Comparison of ENCODE assay signal across 10 cellular contexts in genomic region chr12:104522985-104523719, GRCh38.
DNase-seq lines count a peak whose midpoint lies in the region; ATAC-seq and TF ChIP-seq lines count a peak whose summit lies in the region.
"Had no signal": no experiment of that assay in that cellular context is flagged by ENCODE, and none has a peak within 500 bp of the region (broad histone marks: within the 10 kb centered on the region; RNA-seq: fewer than 3 reads in every experiment).

No MANE protein-coding gene starts in this region.

- H3K9ac ChIP-seq in OCI-LY3 (ENCODE audit: low read length): no peak overlapping the region

- peaks cover 21% of the 10 kb centered on the region for H3K4me1 ChIP-seq in OCI-LY3 (ENCODE audit: low read length)

- peak overlapping the region; percentile 46 for H3K4me2 ChIP-seq in OCI-LY3 (ENCODE audit: low read length)

- intact Hi-C loops in dendritic cell treated with granulocyte-macrophage colony-stimulating factor and Interleukin-4, amounts not matched to agents 40 ng/mL and 50 ng/mL, for 4 days (cut with micrococcal nuclease): no loop called here
- intact Hi-C loops in left cardiac atrium (cut with DNase I): no loop called here

- ATAC-seq in stimulated activated memory B cell treated with anti-CD40 and anti-IgM and Interleukin-4, amounts not matched to agents 10 μg/mL and 1 μg/mL and 100 μg/mL, for 72 hours: peak; percentile 59
- ATAC-seq in HG03521 (IDR thresholded peaks at IDR 0.05; ENCODE audit: unreplicated experiment) (no peak), left cardiac atrium (no peak)

- POLR2A ChIA-PET in activated CD4-positive, alpha-beta T cell treated with anti-CD3 and anti-CD28 coated beads, Interleukin-2, amount 10 ng/mL, durations not matched to agents 7 days and 5 days (lab: Charles Lee): no interaction called here

- no peaks in the 10 kb centered on the region for H3K9me3 ChIP-seq in OCI-LY3 (ENCODE audit: insufficient read depth, low read length)
- H3K9me3 ChIP-seq: tibial artery had no signal

- no peaks in the 10 kb centered on the region for H4K20me1 ChIP-seq in OCI-LY3 (ENCODE audit: insufficient read depth, low read length)

- CTCF ChIA-PET in activated CD4-positive, alpha-beta T cell treated with anti-CD3 and anti-CD28 coated beads, Interleukin-2, amount 10 ng/mL, durations not matched to agents 7 days and 5 days (lab: Charles Lee): interaction anchor here (0.6 kb wide), 1 partner anchor 263 kb away, joined by 3 read pairs; no protein-coding TSS in a partner anchor

- no peak overlapping the region for H3K27ac ChIP-seq in OCI-LY3 (ENCODE audit: low read length)
- H3K27ac ChIP-seq: tibial artery had no signal

- no peak overlapping the region for H2AFZ ChIP-seq in OCI-LY3 (ENCODE audit: low read depth, low read length)

- peak overlapping the region; percentile 18; the same call in 1 of the 2 replicates for H3K4me3 ChIP-seq in OCI-LY3 (ENCODE audit: low read length)
- H3K4me3 ChIP-seq: tibial artery had no signal

- peak overlapping the region; percentile 61 for H3K27ac Mint-ChIP-seq in activated CD4-positive, alpha-beta T cell treated with anti-CD3 and anti-CD28 coated beads, Interleukin-2, amount 10 ng/mL, durations not matched to agents 7 days and 5 days
- peak overlapping the region; percentile 82 for H3K27ac Mint-ChIP-seq in dendritic cell treated with granulocyte-macrophage colony-stimulating factor and Interleukin-4, amounts not matched to agents 40 ng/mL and 50 ng/mL, for 4 days
- peak overlapping the region; percentile 88 for H3K27ac Mint-ChIP-seq in stimulated activated memory B cell treated with anti-CD40 and anti-IgM and Interleukin-4, amounts not matched to agents 10 μg/mL and 1 μg/mL and 100 μg/mL, for 72 hours

- H3K4me3 Mint-ChIP-seq in activated CD4-positive, alpha-beta T cell treated with anti-CD3 and anti-CD28 coated beads, Interleukin-2, amount 10 ng/mL, durations not matched to agents 7 days and 5 days: no peak overlapping the region
- H3K4me3 Mint-ChIP-seq in dendritic cell treated with granulocyte-macrophage colony-stimulating factor and Interleukin-4, amounts not matched to agents 40 ng/mL and 50 ng/mL, for 4 days: no peak overlapping the region
- H3K4me3 Mint-ChIP-seq in stimulated activated memory B cell treated with anti-CD40 and anti-IgM and Interleukin-4, amounts not matched to agents 10 μg/mL and 1 μg/mL and 100 μg/mL, for 72 hours: peak overlapping the region; percentile 51

- no peak for DNase-seq in activated CD4-positive, alpha-beta T cell treated with anti-CD3 and anti-CD28 coated beads, Interleukin-2, amount 10 ng/mL, durations not matched to agents 7 days and 5 days
- DNase-seq in activated CD4-positive, alpha-beta T cell treated with anti-CD3 and anti-CD28 coated beads, Interleukin-2, amount 50 U/mL, for 48 hours: no peak
- no peak for DNase-seq in GDM1 (lab: John Stamatoyannopoulos, UW)
- no peak for DNase-seq in left cardiac atrium
- DNase-seq: amygdala, tibial artery had no signal

- no peaks in the 10 kb centered on the region for H3K79me2 ChIP-seq in OCI-LY3 (ENCODE audit: low read length)

- no peaks in the 10 kb centered on the region for H3K27me3 Mint-ChIP-seq in activated CD4-positive, alpha-beta T cell treated with anti-CD3 and anti-CD28 coated beads, Interleukin-2, amount 10 ng/mL, durations not matched to agents 7 days and 5 days
- H3K27me3 Mint-ChIP-seq in dendritic cell treated with granulocyte-macrophage colony-stimulating factor and Interleukin-4, amounts not matched to agents 40 ng/mL and 50 ng/mL, for 4 days: no peaks in the 10 kb centered on the region
- no peaks in the 10 kb centered on the region for H3K27me3 Mint-ChIP-seq in stimulated activated memory B cell treated with anti-CD40 and anti-IgM and Interleukin-4, amounts not matched to agents 10 μg/mL and 1 μg/mL and 100 μg/mL, for 72 hours

- no peaks in the 10 kb centered on the region for H3K27me3 ChIP-seq in OCI-LY3 (ENCODE audit: low read depth, low read length)
- H3K27me3 ChIP-seq: tibial artery had no signal

- peaks cover 26% of the 10 kb centered on the region for H3K36me3 Mint-ChIP-seq in activated CD4-positive, alpha-beta T cell treated with anti-CD3 and anti-CD28 coated beads, Interleukin-2, amount 10 ng/mL, durations not matched to agents 7 days and 5 days (ENCODE audit: low read depth)
- H3K36me3 Mint-ChIP-seq in dendritic cell treated with granulocyte-macrophage colony-stimulating factor and Interleukin-4, amounts not matched to agents 40 ng/mL and 50 ng/mL, for 4 days (ENCODE audit: low read depth): peaks cover 36% of the 10 kb centered on the region
- peaks cover 34% of the 10 kb centered on the region for H3K36me3 Mint-ChIP-seq in stimulated activated memory B cell treated with anti-CD40 and anti-IgM and Interleukin-4, amounts not matched to agents 10 μg/mL and 1 μg/mL and 100 μg/mL, for 72 hours

- peaks cover 67% of the 10 kb centered on the region for H3K4me1 Mint-ChIP-seq in activated CD4-positive, alpha-beta T cell treated with anti-CD3 and anti-CD28 coated beads, Interleukin-2, amount 10 ng/mL, durations not matched to agents 7 days and 5 days
- peaks cover 70% of the 10 kb centered on the region for H3K4me1 Mint-ChIP-seq in dendritic cell treated with granulocyte-macrophage colony-stimulating factor and Interleukin-4, amounts not matched to agents 40 ng/mL and 50 ng/mL, for 4 days (ENCODE audit: low read depth)
- H3K4me1 Mint-ChIP-seq in stimulated activated memory B cell treated with anti-CD40 and anti-IgM and Interleukin-4, amounts not matched to agents 10 μg/mL and 1 μg/mL and 100 μg/mL, for 72 hours: peaks cover 89% of the 10 kb centered on the region

- H3K36me3 ChIP-seq in OCI-LY3 (replicated peaks; ENCODE audit: low read depth, low read length): no peaks in the 10 kb centered on the region
- H3K36me3 ChIP-seq: tibial artery had no signal

- peaks cover 5% of the 10 kb centered on the region for H3K9me3 Mint-ChIP-seq in activated CD4-positive, alpha-beta T cell treated with anti-CD3 and anti-CD28 coated beads, Interleukin-2, amount 10 ng/mL, durations not matched to agents 7 days and 5 days
- peaks cover 13% of the 10 kb centered on the region for H3K9me3 Mint-ChIP-seq in dendritic cell treated with granulocyte-macrophage colony-stimulating factor and Interleukin-4, amounts not matched to agents 40 ng/mL and 50 ng/mL, for 4 days
- peaks cover 10% of the 10 kb centered on the region for H3K9me3 Mint-ChIP-seq in stimulated activated memory B cell treated with anti-CD40 and anti-IgM and Interleukin-4, amounts not matched to agents 10 μg/mL and 1 μg/mL and 100 μg/mL, for 72 hours

- no peak for TF ChIP-seq CTCF in OCI-LY3 (IDR thresholded peaks at IDR 0.05; ENCODE audit: low read depth, low read length)
